ENCODE assay signal across 8 cellular contexts in the genomic region with DNA sequence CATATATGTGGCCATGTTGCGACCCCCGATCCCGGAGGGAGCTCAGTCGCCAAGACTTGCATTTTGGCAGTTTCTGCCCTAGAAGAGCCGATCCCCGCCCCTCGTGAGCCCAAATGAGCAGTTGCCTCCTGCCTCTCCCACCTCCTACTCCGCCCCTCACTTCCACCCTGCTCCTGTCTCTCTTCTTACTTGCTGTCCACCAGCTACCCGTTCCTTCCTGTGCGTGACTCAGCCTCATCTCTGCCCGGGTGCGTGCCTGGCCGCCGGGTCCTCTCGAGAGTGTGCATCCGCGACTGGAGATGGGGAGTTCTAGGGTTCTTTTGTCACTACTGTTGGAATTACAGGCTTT. TPM values are rescaled to one million over a fixed set of nuclear protein-coding genes. Genes with fewer than 3 reads are reported as not detected.
A peak's percentile ranks its signal among the peaks of the same experiment; 100 is the strongest.
DNase-seq lines count a peak whose midpoint lies in the region; ATAC-seq and TF ChIP-seq lines count a peak whose summit lies in the region.

No MANE protein-coding gene starts in this region.

- peak overlapping the region; percentile 83 for H3K27ac ChIP-seq in endodermal cell (ENCODE audit: low read depth, low read length)

- H3K4me3 ChIP-seq in AG04449 (ENCODE audit: low read depth, low read length) (peak overlapping the region; percentile 98), endodermal cell (ENCODE audit: low read length) (peak overlapping the region; percentile 97), mononuclear cell (ENCODE audit: low read length) (peak overlapping the region; percentile 89)

- H3K27ac Mint-ChIP-seq in endodermal cell = peak overlapping the region; percentile 98

- H3K27me3 ChIP-seq in endodermal cell (ENCODE audit: control insufficient read depth, insufficient read depth, low read length, poor library complexity, severe bottlenecking) (peaks cover 9% of the 10 kb centered on the region), mononuclear cell (ENCODE audit: insufficient read depth, low read length) (no peaks in the 10 kb centered on the region)

- 0% methylated on average over 9 to 17 of the region's 17 CpGs for WGBS in endodermal cell (ENCODE audit: insufficient coverage in 1 of 2, insufficient read length in 1 of 2), 2 experiments

- peak overlapping the region; percentile 79 for H3K9ac ChIP-seq in endodermal cell (ENCODE audit: extremely low read depth, low read length, poor library complexity, severe bottlenecking)

- ATAC-seq in GM18511 (IDR thresholded peaks at IDR 0.05; ENCODE audit: unreplicated experiment) = peak; percentile 85
- peak; percentile 53 for ATAC-seq in HG03060 (IDR thresholded peaks at IDR 0.05; ENCODE audit: low read depth, unreplicated experiment)

- TF ChIP-seq CTCF in AG04449 (IDR thresholded peaks at IDR 0.05; ENCODE audit: insufficient read depth, low read length, missing control alignments) = no peak
- TF ChIP-seq CTCF in endodermal cell (conservative IDR thresholded peaks at IDR 0.05) = no peak

- peaks cover 31% of the 10 kb centered on the region for H3K36me3 ChIP-seq in endodermal cell (ENCODE audit: control insufficient read depth, insufficient read depth, low read length)

- CTCF ChIA-PET in AG04449 (lab: Yijun Ruan, JAX) = interaction anchor here (0.7 to 1.0 kb wide), 4 partner anchors 65 to 441 kb away, joined by 3 read pairs; no protein-coding TSS in a partner anchor

- H3K4me1 Mint-ChIP-seq in endodermal cell = peaks cover 42% of the 10 kb centered on the region

- H3K4me1 ChIP-seq in endodermal cell (ENCODE audit: control insufficient read depth, insufficient read depth, low read length) (peaks cover 10% of the 10 kb centered on the region), mononuclear cell (ENCODE audit: insufficient read depth, low read length) (peaks cover 49% of the 10 kb centered on the region)

- H3K9me3 ChIP-seq in endodermal cell (ENCODE audit: control insufficient read depth, low read length) (no peaks in the 10 kb centered on the region), mononuclear cell (ENCODE audit: low read depth, low read length) (no peaks in the 10 kb centered on the region)

- H3K36me3 Mint-ChIP-seq in endodermal cell (ENCODE audit: low read depth) = peaks cover 23% of the 10 kb centered on the region

- peak overlapping the region; percentile 98 for H3K4me3 Mint-ChIP-seq in endodermal cell

- DNase-seq in AG04449 (ENCODE audit: low read depth, low spot score) (peak; percentile 53), NOMO-1 treated with dmso at 0.1 percent for 144 hours (lab: John Stamatoyannopoulos, UW; ENCODE audit: unreplicated experiment) (peak; percentile 89), endodermal cell (peak; percentile 89)
- DNase-seq in activated CD8-positive, alpha-beta memory T cell treated with anti-CD3 and anti-CD28 coated beads, Interleukin-2, amount 50 U/mL, for 1 hour (ENCODE audit: extremely low read depth) = peak; percentile 54
- peak; percentile 46 to 59 for DNase-seq in stimulated activated CD8-positive, alpha-beta memory T cell treated with anti-CD3 and anti-CD28 coated beads, Interleukin-2, amount 100 ng/mL, for 48 hours (ENCODE audit: low read depth in 2 of 2)

- POLR2A ChIA-PET in AG04449 (lab: Yijun Ruan, JAX) = no interaction called here

- peaks cover 6% of the 10 kb centered on the region for H3K9me3 Mint-ChIP-seq in endodermal cell

- H3K27me3 Mint-ChIP-seq in endodermal cell (ENCODE audit: insufficient read depth) = peaks cover 4% of the 10 kb centered on the region

RNA-seq across cellular contexts. Expression of gene GPATCH2L, which starts 0.6 kb away (rescaled TPM):
- total RNA-seq in endodermal cell (100 to 1,000 TPM; 111 to 116 TPM), mononuclear cell (128 TPM)
- 36.5 TPM for polyA plus RNA-seq in endodermal cell (2013, experiment 1 of 2)
- 36.3 TPM for polyA plus RNA-seq in endodermal cell (2013, experiment 2 of 2)

Comparison
In these comparisons a context has a peak if more than half of its experiments do, and no peak if none do; other contexts are left out.
1. Peak in every context shown above with its lines: DNase-seq, ATAC-seq, H3K4me3 ChIP-seq and H3K27ac ChIP-seq.